In the genomic region with DNA sequence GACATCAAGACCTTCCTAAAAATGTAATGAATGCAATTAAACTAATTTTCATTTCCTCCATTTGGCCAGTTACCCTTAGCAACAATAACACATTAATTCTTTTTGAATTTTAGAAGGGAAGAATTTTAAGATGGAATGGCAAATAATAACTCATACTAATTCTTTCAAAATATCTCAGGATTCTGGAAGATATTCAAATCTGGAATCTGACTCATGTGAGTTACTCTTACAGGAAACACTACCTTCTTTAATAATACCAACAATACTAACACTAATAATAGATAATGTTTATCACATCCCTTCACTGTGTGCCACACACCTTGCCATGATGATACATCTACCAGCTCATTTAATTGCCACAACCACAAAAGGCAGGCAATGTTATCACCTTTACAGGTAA, we compare ENCODE assay signal across 1 cellular context.
TF ChIP-seq lines count a peak whose summit lies in the region.

No MANE protein-coding gene starts in this region.

TF ChIP-seq in SK-N-SH, 30 proteins besides CTCF, POLR2A, EP300 and RAD21 (continued from another document):
- TF ChIP-seq, protein P1, sequence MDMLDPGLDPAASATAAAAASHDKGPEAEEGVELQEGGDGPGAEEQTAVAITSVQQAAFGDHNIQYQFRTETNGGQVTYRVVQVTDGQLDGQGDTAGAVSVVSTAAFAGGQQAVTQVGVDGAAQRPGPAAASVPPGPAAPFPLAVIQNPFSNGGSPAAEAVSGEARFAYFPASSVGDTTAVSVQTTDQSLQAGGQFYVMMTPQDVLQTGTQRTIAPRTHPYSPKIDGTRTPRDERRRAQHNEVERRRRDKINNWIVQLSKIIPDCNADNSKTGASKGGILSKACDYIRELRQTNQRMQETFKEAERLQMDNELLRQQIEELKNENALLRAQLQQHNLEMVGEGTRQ (IDR thresholded peaks at IDR 0.05; ENCODE audit: borderline replicate concordance, low read depth, low read length), result no peak
